In the genomic region with DNA sequence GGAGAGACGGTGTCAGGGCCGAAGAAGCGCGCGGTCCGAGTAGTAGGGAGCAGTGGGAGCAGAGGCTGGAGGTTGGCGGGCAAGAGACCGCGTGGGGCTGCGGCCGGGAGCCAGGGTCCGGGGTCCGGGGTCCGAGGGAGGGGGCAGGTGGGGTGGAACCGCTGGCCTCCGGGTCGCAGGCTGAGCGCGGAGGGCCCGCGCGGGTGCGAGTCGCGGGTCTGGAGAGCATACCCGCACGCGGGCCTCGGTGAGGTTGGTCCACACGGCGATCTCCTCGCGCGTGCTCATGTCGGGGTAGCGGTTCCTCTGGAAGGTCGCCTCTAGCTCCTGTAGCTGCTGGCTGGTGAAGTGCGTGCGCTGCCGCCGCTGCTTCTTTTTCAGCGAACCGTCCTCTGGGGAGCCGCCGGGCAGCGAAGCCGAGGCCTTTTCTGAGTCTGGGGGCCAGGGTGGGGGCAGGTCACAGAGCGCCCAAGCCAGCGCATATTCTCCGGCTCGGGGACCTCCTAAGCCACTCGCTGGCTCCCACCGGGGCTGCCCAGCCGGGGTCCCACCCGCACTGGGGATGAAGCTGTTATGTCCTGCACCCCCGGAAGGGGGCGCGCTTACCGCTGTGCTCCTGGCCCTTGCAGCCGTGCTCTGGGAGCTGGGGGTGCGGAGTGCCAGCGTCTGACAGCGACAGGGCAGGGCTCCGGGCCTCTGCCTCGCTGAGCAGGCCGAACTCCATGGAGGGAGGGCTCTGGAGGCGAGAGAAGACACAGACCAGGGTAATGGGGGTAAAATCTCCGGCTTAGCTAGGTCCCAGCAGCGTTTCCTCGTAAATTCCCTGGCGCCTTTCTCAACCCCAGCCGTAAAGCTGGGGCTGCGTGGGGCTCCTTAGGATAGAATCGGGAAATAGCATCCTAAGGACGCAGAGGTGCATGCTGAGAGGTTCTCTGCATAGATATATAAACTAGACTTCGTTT, we compare ENCODE assay signal across 8 cellular contexts. TPM values are rescaled to one million over a fixed set of nuclear protein-coding genes. Genes with fewer than 3 reads are reported as not detected.
DNase-seq lines count a peak whose midpoint lies in the region; ATAC-seq, FAIRE-seq and TF ChIP-seq lines count a peak whose summit lies in the region.

No MANE protein-coding gene starts in this region.

- H3K4me2 ChIP-seq in HepG2 (ENCODE audit: low read depth, low read length), result peak overlapping the region; percentile 96

- 22% methylated on average over 25 of the region's 76 CpGs for WGBS in HepG2 (ENCODE audit: low lambda C conversion rate)
- 12 to 16% (median 15%) methylated on average over 74 to 76 of the region's 76 CpGs for WGBS in ovary, 3 donors

- H3K4me1 ChIP-seq in HepG2 (ENCODE audit: insufficient read depth, low read length), result peaks cover 45% of the 10 kb centered on the region
- peaks cover 11% of the 10 kb centered on the region for H3K4me1 ChIP-seq in ovary (ENCODE audit: insufficient read depth)

- H3K27me3 ChIP-seq in WERI-Rb-1 (ENCODE audit: insufficient read depth, low read depth, severe bottlenecking) (no peaks in the 10 kb centered on the region), bronchial epithelial cell (ENCODE audit: control insufficient read depth, insufficient read depth, low read length) (peaks cover 5% of the 10 kb centered on the region), HepG2 (ENCODE audit: control insufficient read depth in 1 of 2, insufficient read depth in 2 of 2, low read length in 2 of 2) (peaks cover 1 to 54% of the 10 kb centered on the region in 2 experiments; a peak in 4 of 5 replicates), ovary (no peaks in the 10 kb centered on the region)

- no peaks in the 10 kb centered on the region for H3K36me3 ChIP-seq in WERI-Rb-1
- no peaks in the 10 kb centered on the region for H3K36me3 ChIP-seq in bronchial epithelial cell (ENCODE audit: control insufficient read depth, insufficient read depth, low read length)
- H3K36me3 ChIP-seq in HepG2 (replicated peaks in 1 of 2; ENCODE audit: control insufficient read depth in 1 of 2, insufficient read depth in 2 of 2, low read length in 2 of 2), result no peaks in the 10 kb centered on the region
- no peaks in the 10 kb centered on the region for H3K36me3 ChIP-seq in ovary

- TF ChIP-seq RAD21 in HepG2 (CRISPR knock-in tag; IDR thresholded peaks at IDR 0.05), result peak; percentile 78

- no peaks in the 10 kb centered on the region for H3K9me3 ChIP-seq in WERI-Rb-1 (ENCODE audit: severe bottlenecking)
- H3K9me3 ChIP-seq in HepG2 (ENCODE audit: low read length), result no peaks in the 10 kb centered on the region
- H3K9me3 ChIP-seq in ovary, result no peaks in the 10 kb centered on the region

- in situ Hi-C loops in HepG2 (cut with HindIII; ENCODE audit: extremely low pct_ligation_motif_present, low pct_unique_long_range_greater_than_20kb), result no loop called here

- DNase-seq in Calu3 (peak; percentile 79), KG1 (lab: John Stamatoyannopoulos, UW) (peak; percentile 46), WERI-Rb-1 (peak; percentile 51), bronchial epithelial cell (ENCODE audit: low read depth) (no peak), HepG2 (ENCODE audit: low spot score) (peak; percentile 38), ovary (no peak)
- DNase-seq in stimulated activated CD8-positive, alpha-beta memory T cell treated with anti-CD3 and anti-CD28 coated beads, Interleukin-4, amount 100 ng/mL, for 24 hours (ENCODE audit: low read depth), result peak; percentile 50

- H3K27ac Mint-ChIP-seq in Calu3 (ENCODE audit: unreplicated experiment), result no peak overlapping the region

- peak; percentile 80 for TF ChIP-seq CTCF in Calu3 (IDR thresholded peaks at IDR 0.05; ENCODE audit: unreplicated experiment)
- peak; percentile 78 for TF ChIP-seq CTCF in WERI-Rb-1 (IDR thresholded peaks at IDR 0.05; ENCODE audit: low read depth, low read length)
- peak; percentile 97 for TF ChIP-seq CTCF in bronchial epithelial cell (IDR thresholded peaks at IDR 0.05; ENCODE audit: insufficient read depth, low read length, severe bottlenecking)
- TF ChIP-seq CTCF in HepG2 (CRISPR knock-in tag; IDR thresholded peaks at IDR 0.05), result peak; percentile 96
- TF ChIP-seq CTCF in ovary (IDR thresholded peaks at IDR 0.05), result no peak

- peak overlapping the region; percentile 41 for H3K4me3 ChIP-seq in WERI-Rb-1 (ENCODE audit: low read depth, low read length)
- peak overlapping the region; percentile 46 for H3K4me3 ChIP-seq in bronchial epithelial cell (ENCODE audit: low read depth, low read length)
- peak overlapping the region; percentile 39 to 72 (median 65); a peak in 4 of 6 replicates for H3K4me3 ChIP-seq in HepG2 (replicated peaks in 1 of 3; ENCODE audit: insufficient read depth in 1 of 3, low read depth in 2 of 3, low read length in 3 of 3)
- H3K4me3 ChIP-seq in ovary, result no peak overlapping the region

- TF ChIP-seq EP300 in HepG2 (IDR thresholded peaks at IDR 0.05; ENCODE audit: low read depth in 2 of 2, low read length in 2 of 2) (no peak), HepG2 (CRISPR knock-in tag; IDR thresholded peaks at IDR 0.05; ENCODE audit: borderline replicate concordance) (no peak), ovary (IDR thresholded peaks at IDR 0.05) (no peak)

- H4K20me1 ChIP-seq in HepG2 (ENCODE audit: insufficient read depth, low read length), result no peaks in the 10 kb centered on the region

- H3K4me3 Mint-ChIP-seq in Calu3 (ENCODE audit: low read depth, unreplicated experiment), result peak overlapping the region; percentile 70

- no peak for TF ChIP-seq POLR2A in HepG2 (IDR thresholded peaks at IDR 0.05; ENCODE audit: insufficient read depth in 1 of 2, low read depth in 2 of 2, low read length in 2 of 2)
- TF ChIP-seq POLR2A in ovary (IDR thresholded peaks at IDR 0.05), result no peak

- FAIRE-seq in bronchial epithelial cell (lab: Jason Lieb, UNC) (no peak), HepG2 (lab: Jason Lieb, UNC) (no peak)

- H3K27ac ChIP-seq in WERI-Rb-1, result no peak overlapping the region
- H3K27ac ChIP-seq in HepG2 (ENCODE audit: extremely low read length, insufficient read depth, low read length), result no peak overlapping the region
- H3K27ac ChIP-seq in ovary, result no peak overlapping the region

- BruUV-seq in Calu3 (replicated peaks; lab: Mats Ljungman, UMichigan) (no TSS peak), HepG2 (replicated peaks; lab: Mats Ljungman, UMichigan) (no TSS peak)

- no peaks in the 10 kb centered on the region for H3K9me3 Mint-ChIP-seq in Calu3 (ENCODE audit: low read depth, unreplicated experiment)

- H2AFZ ChIP-seq in HepG2 (ENCODE audit: low read length), result no peak overlapping the region

- CTCF ChIA-PET in Calu3 (lab: Charles Lee) (interaction anchor here (0.6 to 3.7 kb wide), 16 partner anchors 10 to 352 kb away, joined by 3 to 71 read pairs (median 6); partner anchors contain the start of genes CUEDC2, GBF1 and PITX3), HepG2 (lab: Yijun Ruan, JAX; ENCODE audit: low intra/inter-chr PET ratio, low total read pairs) (interaction anchor here (0.8 to 4.7 kb wide), 4 partner anchors 116 to 352 kb away, joined by 4 to 34 read pairs (median 16); no protein-coding TSS in a partner anchor)

- H3K9ac ChIP-seq in HepG2 (ENCODE audit: insufficient read depth, low read depth, low read length), result no peak overlapping the region

- POLR2A ChIA-PET in HepG2 (lab: Yijun Ruan, JAX), result interaction anchor here (0.6 to 2.1 kb wide), 6 partner anchors 14 to 191 kb away, joined by 3 to 6 read pairs (median 4); partner anchors contain the start of genes FBXL15 and GBF1

- H3K27me3 Mint-ChIP-seq in Calu3 (ENCODE audit: unreplicated experiment), result peaks cover 45% of the 10 kb centered on the region

- no peaks in the 10 kb centered on the region for H3K79me2 ChIP-seq in HepG2 (ENCODE audit: insufficient read depth, low read length)

- H3K36me3 Mint-ChIP-seq in Calu3 (ENCODE audit: insufficient read depth, unreplicated experiment), result peaks cover 16% of the 10 kb centered on the region

- intact Hi-C loops in Calu3 (cut with micrococcal nuclease; ENCODE audit: unreplicated experiment), result loop anchor here (1.0 to 2.0 kb wide), 2 partner anchors 121 to 247 kb away; no protein-coding TSS in a partner anchor
- intact Hi-C loops in HepG2 (cut with micrococcal nuclease; ENCODE audit: unreplicated experiment), result loop anchor here (1.0 to 2.0 kb wide), 2 partner anchors 116 to 167 kb away; no protein-coding TSS in a partner anchor
- intact Hi-C loops in ovary (cut with DNase I), result loop anchor here in 3 of 4 donors (5.0 to 10.0 kb wide), 5 partner anchors 77 to 353 kb away; partner anchors contain the start of gene NOLC1 (in 1 of the 3)

- ATAC-seq in HepG2 (peak; percentile 74), GM21367 (IDR thresholded peaks at IDR 0.05; ENCODE audit: unreplicated experiment) (no peak)

- H3K4me1 Mint-ChIP-seq in Calu3 (ENCODE audit: low read depth, unreplicated experiment), result peaks cover 7% of the 10 kb centered on the region

RNA-seq across cellular contexts. Expression of gene ELOVL3, which starts 5.5 kb away (rescaled TPM):
- 0.27 and 0.35 TPM in 2 replicates for total RNA-seq in Calu3 (2022)
- not detected in 2 replicates for total RNA-seq in bronchial epithelial cell
- total RNA-seq in HepG2 (2016; rRNA removed; fragmentation: Illumina TruSeq; extraction: Trizol), result 0.24 and 0.69 TPM in 2 replicates
- total RNA-seq in HepG2 (2016; cell fraction: cytosol; rRNA removed; fragmentation: Illumina TruSeq; extraction: Trizol; ENCODE audit: low read depth), result 0.18 and 0.20 TPM in 2 replicates
- 0.40 and 0.52 TPM in 2 replicates for total RNA-seq in HepG2 (2016; cell fraction: insoluble cytoplasmic fraction; rRNA removed; fragmentation: Illumina TruSeq; extraction: Trizol)
- 0.17 and 0.25 TPM in 2 replicates for total RNA-seq in HepG2 (2016; cell fraction: membrane; rRNA removed; fragmentation: Illumina TruSeq; extraction: Trizol)
- 0.28 and 0.37 TPM in 2 replicates for total RNA-seq in HepG2 (2016; cell fraction: nucleus; rRNA removed; fragmentation: Illumina TruSeq; extraction: Trizol)
- polyA plus RNA-seq in HepG2 (2011; rRNA removed), result 0.58 and 0.76 TPM in 2 replicates
- polyA plus RNA-seq in HepG2 (2011; cell fraction: cytosol; rRNA removed), result 0.56 and 0.68 TPM in 2 replicates
- polyA plus RNA-seq in HepG2 (2011; cell fraction: nucleus; rRNA removed), result 0.47 TPM in 1 of 2 replicates, not detected in the other
- 0.23 and 0.27 TPM in 2 replicates for polyA plus RNA-seq in HepG2 (2012)
- 0.12 TPM in 1 of 2 replicates, not detected in the other for polyA plus RNA-seq in HepG2 (2016; cell fraction: cytosol; fragmentation: Illumina TruSeq; extraction: Trizol; ENCODE audit: low read depth)
- polyA plus RNA-seq in HepG2 (2016; cell fraction: insoluble cytoplasmic fraction; fragmentation: Illumina TruSeq; extraction: Trizol; ENCODE audit: low read depth), result 0.24 and 0.34 TPM in 2 replicates
- polyA plus RNA-seq in HepG2 (2016; cell fraction: membrane; fragmentation: Illumina TruSeq; extraction: Trizol; ENCODE audit: low read depth), result 0.31 TPM in 1 of 2 replicates, not detected in the other
- polyA plus RNA-seq in HepG2 (2016; cell fraction: nucleus; fragmentation: Illumina TruSeq; extraction: Trizol; ENCODE audit: insufficient read depth, low read depth), result 0.35 and 0.46 TPM in 2 replicates
- 0.24 TPM in 1 of 2 replicates, not detected in the other for polyA minus RNA-seq in HepG2 (2011; rRNA and poly(A)+ RNA removed; ENCODE audit: low replicate concordance)
- polyA minus RNA-seq in HepG2 (2011; cell fraction: cytosol; rRNA and poly(A)+ RNA removed), result not detected in 2 replicates
- polyA minus RNA-seq in HepG2 (2011; cell fraction: nucleus; rRNA and poly(A)+ RNA removed), result not detected in 2 replicates
- not detected for total RNA-seq in ovary
- 1 to 10 TPM in 1 of 2 donors, under 1 TPM in 1; 0.08 to 1.0 TPM for polyA plus RNA-seq in ovary

RNA-seq across cellular contexts. Expression of gene PITX3, which starts 9.7 kb away (rescaled TPM):
- total RNA-seq in Calu3 (2022), result not detected in 2 replicates
- total RNA-seq in bronchial epithelial cell, result not detected in 2 replicates
- total RNA-seq in HepG2 (2016; rRNA removed; fragmentation: Illumina TruSeq; extraction: Trizol), result not detected in 2 replicates
- not detected in 2 replicates for total RNA-seq in HepG2 (2016; cell fraction: cytosol; rRNA removed; fragmentation: Illumina TruSeq; extraction: Trizol; ENCODE audit: low read depth)
- total RNA-seq in HepG2 (2016; cell fraction: insoluble cytoplasmic fraction; rRNA removed; fragmentation: Illumina TruSeq; extraction: Trizol), result not detected in 2 replicates
- 0.14 TPM in 1 of 2 replicates, not detected in the other for total RNA-seq in HepG2 (2016; cell fraction: membrane; rRNA removed; fragmentation: Illumina TruSeq; extraction: Trizol)
- total RNA-seq in HepG2 (2016; cell fraction: nucleus; rRNA removed; fragmentation: Illumina TruSeq; extraction: Trizol), result not detected in 2 replicates
- polyA plus RNA-seq in HepG2 (2011; rRNA removed), result not detected in 2 replicates
- polyA plus RNA-seq in HepG2 (2011; cell fraction: cytosol; rRNA removed), result 0.05 TPM in 1 of 2 replicates, not detected in the other
- polyA plus RNA-seq in HepG2 (2011; cell fraction: nucleus; rRNA removed), result 0.11 TPM in 1 of 2 replicates, not detected in the other
- polyA plus RNA-seq in HepG2 (2012), result not detected in 2 replicates
- 0.11 and 0.28 TPM in 2 replicates for polyA plus RNA-seq in HepG2 (2016; cell fraction: cytosol; fragmentation: Illumina TruSeq; extraction: Trizol; ENCODE audit: low read depth)
- polyA plus RNA-seq in HepG2 (2016; cell fraction: insoluble cytoplasmic fraction; fragmentation: Illumina TruSeq; extraction: Trizol; ENCODE audit: low read depth), result not detected in 2 replicates
- 0.12 TPM in 1 of 2 replicates, not detected in the other for polyA plus RNA-seq in HepG2 (2016; cell fraction: membrane; fragmentation: Illumina TruSeq; extraction: Trizol; ENCODE audit: low read depth)
- polyA plus RNA-seq in HepG2 (2016; cell fraction: nucleus; fragmentation: Illumina TruSeq; extraction: Trizol; ENCODE audit: insufficient read depth, low read depth), result not detected in 2 replicates
- not detected in 2 replicates for polyA minus RNA-seq in HepG2 (2011; rRNA and poly(A)+ RNA removed; ENCODE audit: low replicate concordance)
- polyA minus RNA-seq in HepG2 (2011; cell fraction: cytosol; rRNA and poly(A)+ RNA removed), result not detected in 2 replicates
- polyA minus RNA-seq in HepG2 (2011; cell fraction: nucleus; rRNA and poly(A)+ RNA removed), result not detected in 2 replicates
- not detected for total RNA-seq in ovary
- not detected for polyA plus RNA-seq in ovary

RNA-seq across cellular contexts. Expression of gene GBF1, which starts 13.7 kb away (rescaled TPM):
- total RNA-seq in Calu3 (2022) (34.6 and 36.1 TPM in 2 replicates), bronchial epithelial cell (8.7 and 12.7 TPM in 2 replicates), HepG2 (2016; rRNA removed; fragmentation: Illumina TruSeq; extraction: Trizol) (21.9 and 28.7 TPM in 2 replicates), ovary (10 to 100 TPM; 14.1 to 43.2 (median 34.4) TPM)
- 3.2 and 4.2 TPM in 2 replicates for total RNA-seq in HepG2 (2016; cell fraction: cytosol; rRNA removed; fragmentation: Illumina TruSeq; extraction: Trizol; ENCODE audit: low read depth)
- 22.3 and 26.2 TPM in 2 replicates for total RNA-seq in HepG2 (2016; cell fraction: insoluble cytoplasmic fraction; rRNA removed; fragmentation: Illumina TruSeq; extraction: Trizol)
- 7.6 and 8.1 TPM in 2 replicates for total RNA-seq in HepG2 (2016; cell fraction: membrane; rRNA removed; fragmentation: Illumina TruSeq; extraction: Trizol)
- 23.7 and 28.1 TPM in 2 replicates for total RNA-seq in HepG2 (2016; cell fraction: nucleus; rRNA removed; fragmentation: Illumina TruSeq; extraction: Trizol)
- polyA plus RNA-seq in HepG2 (2011; rRNA removed) (17.1 and 17.6 TPM in 2 replicates), ovary (10 to 100 TPM; 13.2 to 34.6 TPM)
- 6.6 and 6.8 TPM in 2 replicates for polyA plus RNA-seq in HepG2 (2011; cell fraction: cytosol; rRNA removed)
- 33.9 and 34.6 TPM in 2 replicates for polyA plus RNA-seq in HepG2 (2011; cell fraction: nucleus; rRNA removed)
- 17.5 and 19.2 TPM in 2 replicates for polyA plus RNA-seq in HepG2 (2012)
- 1.1 and 1.4 TPM in 2 replicates for polyA plus RNA-seq in HepG2 (2016; cell fraction: cytosol; fragmentation: Illumina TruSeq; extraction: Trizol; ENCODE audit: low read depth)
- 13.0 and 19.5 TPM in 2 replicates for polyA plus RNA-seq in HepG2 (2016; cell fraction: insoluble cytoplasmic fraction; fragmentation: Illumina TruSeq; extraction: Trizol; ENCODE audit: low read depth)
- polyA plus RNA-seq in HepG2 (2016; cell fraction: membrane; fragmentation: Illumina TruSeq; extraction: Trizol; ENCODE audit: low read depth), result 2.5 and 3.3 TPM in 2 replicates
- 34.6 and 42.2 TPM in 2 replicates for polyA plus RNA-seq in HepG2 (2016; cell fraction: nucleus; fragmentation: Illumina TruSeq; extraction: Trizol; ENCODE audit: insufficient read depth, low read depth)
- 41.9 and 48.3 TPM in 2 replicates for polyA minus RNA-seq in HepG2 (2011; rRNA and poly(A)+ RNA removed; ENCODE audit: low replicate concordance)
- polyA minus RNA-seq in HepG2 (2011; cell fraction: cytosol; rRNA and poly(A)+ RNA removed), result 21.2 and 23.7 TPM in 2 replicates
- 31.8 and 43.1 TPM in 2 replicates for polyA minus RNA-seq in HepG2 (2011; cell fraction: nucleus; rRNA and poly(A)+ RNA removed)

Comparison
In these comparisons a context has a peak if more than half of its experiments do, and no peak if none do; other contexts are left out.
1. DNase-seq: peak in Calu3 (single experiment), KG1 (single experiment), WERI-Rb-1 (single experiment), HepG2 (single experiment) and stimulated activated CD8-positive, alpha-beta memory T cell treated with anti-CD3 and anti-CD28 coated beads, Interleukin-4, amount 100 ng/mL, for 24 hours (single experiment); none in bronchial epithelial cell (single experiment) and ovary (0 of 5).
2. CTCF ChIP-seq: peak in Calu3 (single experiment), WERI-Rb-1 (single experiment), bronchial epithelial cell (single experiment) and HepG2 (single experiment); none in ovary (0 of 3).